16 cellular contexts compared by ENCODE assay signal in the genomic region with DNA sequence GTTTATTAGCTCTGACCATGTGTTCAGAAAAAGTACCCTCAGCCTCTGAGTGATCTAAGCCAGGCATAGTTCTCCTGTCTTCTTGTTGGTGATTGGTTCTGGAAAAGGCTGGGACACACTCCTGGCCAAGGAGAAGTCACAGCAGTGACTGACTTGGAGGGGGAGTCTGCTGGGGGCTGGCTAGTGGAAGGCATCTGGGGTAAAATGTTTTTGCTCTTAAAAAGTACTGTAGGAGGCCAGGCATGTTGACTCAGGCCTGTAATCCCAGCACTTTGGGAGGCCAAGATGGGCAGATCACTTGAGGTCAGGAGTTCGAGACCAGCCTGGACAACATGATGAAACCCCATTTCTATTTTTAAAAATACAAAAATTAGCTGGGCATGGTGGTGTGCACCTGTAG. TPM values are rescaled to one million over a fixed set of nuclear protein-coding genes. Genes with fewer than 3 reads are reported as not detected.
A peak's percentile ranks its signal among the peaks of the same experiment; 100 is the strongest.
DNase-seq lines count a peak whose midpoint lies in the region; ATAC-seq, FAIRE-seq and TF ChIP-seq lines count a peak whose summit lies in the region.
"Had no signal": no experiment of that assay in that cellular context is flagged by ENCODE, and none has a peak within 500 bp of the region (broad histone marks: within the 10 kb centered on the region; RNA-seq: fewer than 3 reads in every experiment).

No MANE protein-coding gene starts in this region.

- H3K4me1 Mint-ChIP-seq in CD8-positive, alpha-beta memory T cell = peaks cover 67 to 82% (median 77%) of the 10 kb centered on the region in 3 donors
- H3K4me1 Mint-ChIP-seq: nephron had no signal

- H3K27ac Mint-ChIP-seq in CD8-positive, alpha-beta memory T cell = peak overlapping the region; percentile 91 to 99 (median 98)
- H3K27ac Mint-ChIP-seq: nephron had no signal

- RAD21 ChIA-PET in GM12878 (lab: Charles Lee; ENCODE audit: unreplicated experiment) = interaction anchor here (0.9 to 3.3 kb wide), 3 partner anchors 30 to 117 kb away, joined by 3 to 15 read pairs (median 3); a partner anchor contains a TSS

- CTCF ChIA-PET in CD8-positive, alpha-beta memory T cell (lab: Charles Lee) = interaction anchor here (0.9 to 1.9 kb wide), 4 partner anchors 9 to 288 kb away, joined by 3 to 7 read pairs (median 3); no protein-coding TSS in a partner anchor
- CTCF ChIA-PET in GM12878 (lab: Yijun Ruan, JAX) = interaction anchor here (0.6 to 2.0 kb wide), 5 partner anchors 13 to 66 kb away, joined by 4 to 9 read pairs (median 6); a partner anchor contains a TSS

- peak; percentile 8 for ATAC-seq in GM12878
- ATAC-seq in aorta (ENCODE audit: low FRiP score) = no peak
- ATAC-seq: left lung, Right ventricle myocardium inferior had no signal

- H3K4me3 Mint-ChIP-seq in CD8-positive, alpha-beta memory T cell = peak overlapping the region; percentile 3 to 69 (median 57)
- H3K4me3 Mint-ChIP-seq: nephron had no signal

- POLR2A ChIA-PET in CD8-positive, alpha-beta memory T cell (lab: Charles Lee) = interaction anchor here (0.9 to 1.8 kb wide), 3 partner anchors 9 to 53 kb away, joined by 3 to 4 read pairs (median 3); a partner anchor contains a TSS
- POLR2A ChIA-PET in GM12878 (lab: Charles Lee) = interaction anchor here (0.5 to 2.1 kb wide), 6 partner anchors 9 to 150 kb away, joined by 3 to 6 read pairs (median 4); no protein-coding TSS in a partner anchor

- peaks cover 0 to 4% (median 0%) of the 10 kb centered on the region in 3 donors for H3K36me3 Mint-ChIP-seq in CD8-positive, alpha-beta memory T cell

- in situ Hi-C loops in GM12878 (cut with MboI) = no loop called here

- H3K9me2 ChIP-seq in OCI-LY1 (ENCODE audit: low read depth, low read length) = no peaks in the 10 kb centered on the region

- no peak for TF ChIP-seq CTCF in OCI-LY1 (IDR thresholded peaks at IDR 0.05; ENCODE audit: low read length)
- no peak for TF ChIP-seq CTCF in GM12878 (IDR thresholded peaks at IDR 0.05 in 2 of 3, conservative IDR thresholded peaks at IDR 0.05 in 1 of 3; ENCODE audit: control insufficient read depth in 2 of 3, extremely low read depth in 1 of 3, insufficient read depth in 1 of 3, low read depth in 3 of 3, low read length in 3 of 3)
- TF ChIP-seq CTCF in spleen (IDR thresholded peaks at IDR 0.05 in 8 of 11, conservative IDR thresholded peaks at IDR 0.05 in 3 of 11) = no peak

- no peak for DNase-seq in CD8-positive, alpha-beta memory T cell
- DNase-seq in GM12878 (ENCODE audit: low read depth, low spot score) (no peak), spleen (no peak), NCI-H1417 treated with DMSO at 0.1 percent for 48 hours (lab: John Stamatoyannopoulos, UW) (no peak), NCI-H345 treated with DMSO at 0.1 percent for 48 hours (lab: John Stamatoyannopoulos, UW; ENCODE audit: unreplicated experiment) (no peak), aorta (no peak)
- DNase-seq: dorsolateral prefrontal cortex, left lung, NCI-H187 treated with DMSO at 0.1 percent for 48 hours, NCI-H82 had no signal

- TF ChIP-seq POLR2A in GM12878 (IDR thresholded peaks at IDR 0.05; ENCODE audit: low read depth, low read length) = no peak
- no peak for TF ChIP-seq POLR2A in spleen (IDR thresholded peaks at IDR 0.05)

- H3K27me3 ChIP-seq in CD8-positive, alpha-beta memory T cell (ENCODE audit: insufficient read depth, low read length, poor library complexity, severe bottlenecking) = no peaks in the 10 kb centered on the region
- H3K27me3 ChIP-seq in OCI-LY1 (ENCODE audit: insufficient read depth, low read length) (no peaks in the 10 kb centered on the region), GM12878 (replicated peaks in 1 of 2; ENCODE audit: control insufficient read depth in 2 of 2, insufficient read depth in 2 of 2, low read length in 1 of 2) (no peaks in the 10 kb centered on the region), spleen (replicated peaks in 1 of 7) (no peaks in the 10 kb centered on the region), aorta (ENCODE audit: control insufficient read depth in 1 of 2, insufficient read depth in 2 of 2, low read length in 1 of 2) (no peaks in the 10 kb centered on the region)
- H3K27me3 ChIP-seq: left lung had no signal

- no peak for TF ChIP-seq EP300 in GM12878 (IDR thresholded peaks at IDR 0.05; ENCODE audit: borderline replicate concordance in 1 of 2, control insufficient read depth in 1 of 2, low read depth in 2 of 2, low read length in 2 of 2)

- intact Hi-C loops in GM12878 (cut with micrococcal nuclease; ENCODE audit: unreplicated experiment) (loop anchor here (5.0 kb wide), 1 partner anchor 50 kb away; no protein-coding TSS in a partner anchor), spleen (cut with DNase I; ENCODE audit: low total_unique reads) (loop anchor here (10.0 kb wide), 1 partner anchor 52 kb away; a partner anchor contains a TSS), aorta (cut with DNase I) (no loop called here)

- BruUV-seq in GM12878 (replicated peaks; lab: Mats Ljungman, UMichigan) = no TSS peak

- no peaks in the 10 kb centered on the region for H3K36me3 ChIP-seq in CD8-positive, alpha-beta memory T cell (ENCODE audit: insufficient read depth, low read length)
- H3K36me3 ChIP-seq in OCI-LY1 (ENCODE audit: insufficient read depth, low read length) (no peaks in the 10 kb centered on the region), GM12878 (ENCODE audit: control insufficient read depth in 2 of 2, insufficient read depth in 2 of 2, low read length in 1 of 2) (no peaks in the 10 kb centered on the region), spleen (no peaks in the 10 kb centered on the region), aorta (ENCODE audit: control insufficient read depth in 1 of 2, insufficient read depth in 2 of 2, low read length in 1 of 2) (no peaks in the 10 kb centered on the region)
- H3K36me3 ChIP-seq: left lung had no signal

- H3K9ac ChIP-seq in OCI-LY1 (ENCODE audit: low read length) (peak overlapping the region; percentile 53), GM12878 (ENCODE audit: control insufficient read depth, insufficient read depth, low read length) (peak overlapping the region; percentile 46; the same call in 1 of the 2 replicates)

- SMC1A ChIA-PET in GM12878 (lab: Charles Lee; ENCODE audit: uncharacterized antibody, unreplicated experiment) = interaction anchor here (0.7 to 1.9 kb wide), 9 partner anchors 9 to 113 kb away, joined by 3 to 8 read pairs (median 3); a partner anchor contains a TSS

- no peak for TF ChIP-seq RAD21 in GM12878 (IDR thresholded peaks at IDR 0.05; ENCODE audit: insufficient read depth, low read depth, low read length)

- peak overlapping the region; percentile 44 for H3K27ac ChIP-seq in CD8-positive, alpha-beta memory T cell (ENCODE audit: low read depth, low read length)
- H3K27ac ChIP-seq in OCI-LY1 (ENCODE audit: low read depth, low read length, poor library complexity, severe bottlenecking) (peak overlapping the region; percentile 98), GM12878 (ENCODE audit: control insufficient read depth, insufficient read depth) (peak overlapping the region; percentile 83), spleen (peak overlapping the region; percentile 61 to 98 (median 84)), aorta (ENCODE audit: low read depth in 1 of 2, low read length in 2 of 2) (no peak overlapping the region)
- H3K27ac ChIP-seq: dorsolateral prefrontal cortex, HL-60, left lung had no signal

- no peaks in the 10 kb centered on the region for H4K20me1 ChIP-seq in OCI-LY1 (ENCODE audit: insufficient read depth, low read length)
- H4K20me1 ChIP-seq in GM12878 (ENCODE audit: control insufficient read depth, insufficient read depth) = no peaks in the 10 kb centered on the region

- H3F3A ChIP-seq in OCI-LY1 (ENCODE audit: insufficient read depth, low read length) = peaks cover 14% of the 10 kb centered on the region

- peaks cover 79% of the 10 kb centered on the region for H3K4me1 ChIP-seq in CD8-positive, alpha-beta memory T cell (ENCODE audit: insufficient read depth, low read length)
- H3K4me1 ChIP-seq in OCI-LY1 (ENCODE audit: insufficient read depth, low read length, severe bottlenecking) (peaks cover 74% of the 10 kb centered on the region), GM12878 (ENCODE audit: control insufficient read depth, insufficient read depth, low read length) (peaks cover 42% of the 10 kb centered on the region), spleen (peaks cover 31 to 79% (median 68%) of the 10 kb centered on the region in 6 donors), aorta (ENCODE audit: control insufficient read depth in 1 of 2, insufficient read depth in 2 of 2, low read length in 2 of 2) (no peaks in the 10 kb centered on the region)

- no peaks in the 10 kb centered on the region for H3K79me2 ChIP-seq in OCI-LY1 (ENCODE audit: insufficient read depth, low read length)
- no peaks in the 10 kb centered on the region for H3K79me2 ChIP-seq in GM12878 (ENCODE audit: control insufficient read depth, insufficient read depth, low read length)

- H3K9me3 ChIP-seq in CD8-positive, alpha-beta memory T cell (ENCODE audit: low read length) = no peaks in the 10 kb centered on the region
- H3K9me3 ChIP-seq in OCI-LY1 (ENCODE audit: low read length) = no peaks in the 10 kb centered on the region
- H3K9me3 ChIP-seq in GM12878 (replicated peaks; ENCODE audit: control insufficient read depth, insufficient read depth, low read length) = no peaks in the 10 kb centered on the region
- peaks cover 0 to 3% (median 0%) of the 10 kb centered on the region in 8 donors for H3K9me3 ChIP-seq in spleen
- no peaks in the 10 kb centered on the region for H3K9me3 ChIP-seq in aorta (ENCODE audit: control insufficient read depth, low read length)
- H3K9me3 ChIP-seq: left lung had no signal

- peaks cover 0 to 4% (median 0%) of the 10 kb centered on the region in 5 donors for H3K9me3 Mint-ChIP-seq in CD8-positive, alpha-beta memory T cell
- H3K9me3 Mint-ChIP-seq: nephron had no signal

- WGBS in GM12878 (ENCODE audit: insufficient coverage, insufficient replicate concordance, low lambda C conversion rate, missing lambda C conversion rate) = 45% methylated on average over 1 of the region's 1 CpG
- 67 to 100% (median 86%) methylated on average over 1 of the region's 1 CpG for WGBS in spleen, 5 donors
- WGBS in aorta, 2 donors = 92 to 94% methylated on average over 1 of the region's 1 CpG

- H3K4me3 ChIP-seq in CD8-positive, alpha-beta memory T cell (ENCODE audit: low read length) = no peak overlapping the region
- H3K4me3 ChIP-seq in OCI-LY1 (ENCODE audit: low read depth, low read length, poor library complexity, severe bottlenecking) (peak overlapping the region; percentile 25), GM12878 (peak overlapping the region; percentile 33; the same call in 1 of the 2 replicates), spleen (peak overlapping the region in 1 of 8 donors; percentile 35), aorta (ENCODE audit: low read length in 2 of 2) (no peak overlapping the region)
- H3K4me3 ChIP-seq: dorsolateral prefrontal cortex, left lung had no signal

- no peak for FAIRE-seq in GM12878 (lab: Jason Lieb, UNC)
- FAIRE-seq: H54 had no signal

- H3K27me3 Mint-ChIP-seq in CD8-positive, alpha-beta memory T cell = peaks cover 0 to 1% of the 10 kb centered on the region in 2 donors

- H2AFZ ChIP-seq in OCI-LY1 (ENCODE audit: low read length) = no peak overlapping the region
- no peak overlapping the region; the same call in 1 of the 2 replicates for H2AFZ ChIP-seq in GM12878 (ENCODE audit: control insufficient read depth, low read depth, low read length)

- H3K4me2 ChIP-seq in OCI-LY1 (ENCODE audit: low read length) (peak overlapping the region; percentile 49), GM12878 (ENCODE audit: control insufficient read depth, insufficient read depth) (peak overlapping the region; percentile 68)

RNA-seq across cellular contexts. Expression of a gene that starts 21.7 kb away (rescaled TPM):
- total RNA-seq in CD8-positive, alpha-beta memory T cell = not detected
- not detected for polyA plus RNA-seq in CD8-positive, alpha-beta memory T cell
- total RNA-seq in GM12878 (2013; cell fraction: nucleolus; rRNA removed) = not detected in 2 replicates
- total RNA-seq in GM12878 (2014; rRNA removed) (not detected in 2 replicates), GM12878 (2014; rRNA removed; fragmentation: Illumina TruSeq; extraction: Trizol) (not detected in 2 replicates), GM12878 (2021) (not detected in 2 replicates), spleen (under 1 TPM in 1 of 7 donors, not detected in 6; 0.51 TPM), aorta (not detected)
- not detected for polyA plus RNA-seq in GM12878 (2011; ENCODE audit: low read depth)
- polyA plus RNA-seq in GM12878 (2011; rRNA removed) (0.05 TPM in 1 of 2 replicates, not detected in the other), GM12878 (2014; fragmentation: Illumina TruSeq; extraction: Trizol) (not detected in 2 replicates), GM12878 (2014; fragmentation: Nextera tagmentation; extraction: Ambion mirVana) (not detected), GM12878 (2014; rRNA removed) (not detected in 2 replicates), GM12878 (2016; fragmentation: Nextera tagmentation; extraction: Ambion mirVana) (not detected), spleen (under 1 TPM in 2 of 3 donors, not detected in 1; 0.48 to 0.61 TPM), aorta (not detected)
- not detected in 2 replicates for polyA plus RNA-seq in GM12878 (2011; cell fraction: cytosol; rRNA removed)
- not detected in 2 replicates for polyA plus RNA-seq in GM12878 (2011; cell fraction: nucleus; rRNA removed)
- polyA plus RNA-seq in GM12878 (2012) = not detected in 2 replicates
- not detected in 2 replicates for polyA minus RNA-seq in GM12878 (2011; rRNA and poly(A)+ RNA removed)
- polyA minus RNA-seq in GM12878 (2011; cell fraction: cytosol; rRNA and poly(A)+ RNA removed) = not detected in 2 replicates
- not detected in 2 replicates for polyA minus RNA-seq in GM12878 (2011; cell fraction: nucleus; rRNA and poly(A)+ RNA removed)
- total RNA-seq: Right ventricle myocardium inferior, urinary bladder had no signal
- polyA plus RNA-seq: urinary bladder had no signal

RNA-seq across cellular contexts. Expression of a gene that starts 41.9 kb away (rescaled TPM):
- 10 to 100 TPM; 23.5 to 27.5 TPM for total RNA-seq in CD8-positive, alpha-beta memory T cell
- polyA plus RNA-seq in CD8-positive, alpha-beta memory T cell = 77.8 TPM
- total RNA-seq in GM12878 (2013; cell fraction: nucleolus; rRNA removed) = 33.1 and 34.6 TPM in 2 replicates
- 36.9 and 48.1 TPM in 2 replicates for total RNA-seq in GM12878 (2014; rRNA removed)
- total RNA-seq in GM12878 (2014; rRNA removed; fragmentation: Illumina TruSeq; extraction: Trizol) = 7.5 and 14.4 TPM in 2 replicates
- 44.1 and 48.8 TPM in 2 replicates for total RNA-seq in GM12878 (2021)
- polyA plus RNA-seq in GM12878 (2011; ENCODE audit: low read depth) = 7.4 TPM
- polyA plus RNA-seq in GM12878 (2011; rRNA removed) = 6.1 and 24.3 TPM in 2 replicates
- polyA plus RNA-seq in GM12878 (2011; cell fraction: cytosol; rRNA removed) = 22.8 and 24.7 TPM in 2 replicates
- 64.4 and 68.8 TPM in 2 replicates for polyA plus RNA-seq in GM12878 (2011; cell fraction: nucleus; rRNA removed)
- 20.0 and 27.4 TPM in 2 replicates for polyA plus RNA-seq in GM12878 (2012)
- polyA plus RNA-seq in GM12878 (2014; fragmentation: Illumina TruSeq; extraction: Trizol) = 3.3 and 12.4 TPM in 2 replicates
- under 1 TPM; 0.26 to 0.84 TPM for polyA plus RNA-seq in GM12878 (2014; fragmentation: Nextera tagmentation; extraction: Ambion mirVana)
- 28.3 and 37.6 TPM in 2 replicates for polyA plus RNA-seq in GM12878 (2014; rRNA removed)
- 10 to 100 TPM; 35.7 to 53.9 TPM for polyA plus RNA-seq in GM12878 (2016; fragmentation: Nextera tagmentation; extraction: Ambion mirVana)
- polyA minus RNA-seq in GM12878 (2011; rRNA and poly(A)+ RNA removed) = 21.7 and 34.3 TPM in 2 replicates
- 35.6 and 45.4 TPM in 2 replicates for polyA minus RNA-seq in GM12878 (2011; cell fraction: cytosol; rRNA and poly(A)+ RNA removed)
- polyA minus RNA-seq in GM12878 (2011; cell fraction: nucleus; rRNA and poly(A)+ RNA removed) = 41.6 and 85.2 TPM in 2 replicates
- 10 to 100 TPM; 18.1 to 30.2 (median 21.6) TPM for total RNA-seq in spleen
- 10 to 100 TPM; 10.9 to 17.4 (median 11.2) TPM for polyA plus RNA-seq in spleen
- 10 to 100 TPM in 1 of 2 donors, 1 to 10 TPM in 1; 9.8 to 13.1 TPM for total RNA-seq in aorta
- polyA plus RNA-seq in aorta = 10 to 100 TPM in 1 of 2 donors, 1 to 10 TPM in 1; 5.8 to 12.4 TPM

RNA-seq across cellular contexts. Expression of a gene that starts 52.3 kb away (rescaled TPM):
- total RNA-seq in CD8-positive, alpha-beta memory T cell = 100 to 1,000 TPM; 295 TPM
- 560 TPM for polyA plus RNA-seq in CD8-positive, alpha-beta memory T cell
- 52.2 and 59.7 TPM in 2 replicates for total RNA-seq in GM12878 (2013; cell fraction: nucleolus; rRNA removed)
- total RNA-seq in GM12878 (2014; rRNA removed) (87.9 and 98.5 TPM in 2 replicates), GM12878 (2014; rRNA removed; fragmentation: Illumina TruSeq; extraction: Trizol) (81.3 and 93.1 TPM in 2 replicates), GM12878 (2021) (94.7 and 106 TPM in 2 replicates), spleen (100 to 1,000 TPM; 132 to 215 (median 162) TPM), aorta (100 to 1,000 TPM in 1 of 2 donors, 10 to 100 TPM in 1; 71.7 to 126 TPM)
- polyA plus RNA-seq in GM12878 (2011; ENCODE audit: low read depth) = 80.1 TPM
- polyA plus RNA-seq in GM12878 (2011; rRNA removed) (46.4 and 82.4 TPM in 2 replicates), GM12878 (2014; fragmentation: Illumina TruSeq; extraction: Trizol) (117 and 159 TPM in 2 replicates), GM12878 (2014; fragmentation: Nextera tagmentation; extraction: Ambion mirVana) (10 to 100 TPM; 30.0 to 50.9 TPM), GM12878 (2014; rRNA removed) (63.2 and 73.1 TPM in 2 replicates), GM12878 (2016; fragmentation: Nextera tagmentation; extraction: Ambion mirVana) (100 to 1,000 TPM; 105 to 118 TPM), spleen (100 to 1,000 TPM; 188 to 235 (median 213) TPM), aorta (100 to 1,000 TPM in 1 of 2 donors, 10 to 100 TPM in 1; 89.5 to 179 TPM)
- polyA plus RNA-seq in GM12878 (2011; cell fraction: cytosol; rRNA removed) = 211 and 223 TPM in 2 replicates
- 94.1 and 97.6 TPM in 2 replicates for polyA plus RNA-seq in GM12878 (2011; cell fraction: nucleus; rRNA removed)
- 141 and 168 TPM in 2 replicates for polyA plus RNA-seq in GM12878 (2012)
- 128 and 219 TPM in 2 replicates for polyA minus RNA-seq in GM12878 (2011; rRNA and poly(A)+ RNA removed)
- 99.8 and 105 TPM in 2 replicates for polyA minus RNA-seq in GM12878 (2011; cell fraction: cytosol; rRNA and poly(A)+ RNA removed)
- 31.8 and 51.6 TPM in 2 replicates for polyA minus RNA-seq in GM12878 (2011; cell fraction: nucleus; rRNA and poly(A)+ RNA removed)

Comparison
In these comparisons a context has a peak if more than half of its experiments do, and no peak if none do; other contexts are left out.
1. H3K27ac ChIP-seq: peak in CD8-positive, alpha-beta memory T cell (single experiment), OCI-LY1 (single experiment), GM12878 (single experiment) and spleen (8 of 8); none in aorta (0 of 2).
2. H3K4me3 ChIP-seq: peak in OCI-LY1 (single experiment) and GM12878 (single experiment); none in CD8-positive, alpha-beta memory T cell (single experiment) and aorta (0 of 2).
3. intact Hi-C loops: an anchor here in GM12878 (5.0 kb wide) and spleen (10.0 kb wide); none called in aorta.